ENCODE assay signal across 1 cellular context in genomic region chr11:5631426-5631825, GRCh38.
TF ChIP-seq lines count a peak whose summit lies in the region.

No MANE protein-coding gene starts in this region.

TF ChIP-seq in GM12878, 131 proteins besides CTCF, POLR2A, EP300 and RAD21:
- TF ChIP-seq MEF2A (IDR thresholded peaks at IDR 0.05; ENCODE audit: insufficient read depth, low read depth, low read length) (0 out of 2 replicates have a peak, but pooled peaks have one; percentile 1), E2F8 (IDR thresholded peaks at IDR 0.05; ENCODE audit: low read depth, partially characterized antibody) (no peak)
- TF ChIP-seq, protein P1, sequence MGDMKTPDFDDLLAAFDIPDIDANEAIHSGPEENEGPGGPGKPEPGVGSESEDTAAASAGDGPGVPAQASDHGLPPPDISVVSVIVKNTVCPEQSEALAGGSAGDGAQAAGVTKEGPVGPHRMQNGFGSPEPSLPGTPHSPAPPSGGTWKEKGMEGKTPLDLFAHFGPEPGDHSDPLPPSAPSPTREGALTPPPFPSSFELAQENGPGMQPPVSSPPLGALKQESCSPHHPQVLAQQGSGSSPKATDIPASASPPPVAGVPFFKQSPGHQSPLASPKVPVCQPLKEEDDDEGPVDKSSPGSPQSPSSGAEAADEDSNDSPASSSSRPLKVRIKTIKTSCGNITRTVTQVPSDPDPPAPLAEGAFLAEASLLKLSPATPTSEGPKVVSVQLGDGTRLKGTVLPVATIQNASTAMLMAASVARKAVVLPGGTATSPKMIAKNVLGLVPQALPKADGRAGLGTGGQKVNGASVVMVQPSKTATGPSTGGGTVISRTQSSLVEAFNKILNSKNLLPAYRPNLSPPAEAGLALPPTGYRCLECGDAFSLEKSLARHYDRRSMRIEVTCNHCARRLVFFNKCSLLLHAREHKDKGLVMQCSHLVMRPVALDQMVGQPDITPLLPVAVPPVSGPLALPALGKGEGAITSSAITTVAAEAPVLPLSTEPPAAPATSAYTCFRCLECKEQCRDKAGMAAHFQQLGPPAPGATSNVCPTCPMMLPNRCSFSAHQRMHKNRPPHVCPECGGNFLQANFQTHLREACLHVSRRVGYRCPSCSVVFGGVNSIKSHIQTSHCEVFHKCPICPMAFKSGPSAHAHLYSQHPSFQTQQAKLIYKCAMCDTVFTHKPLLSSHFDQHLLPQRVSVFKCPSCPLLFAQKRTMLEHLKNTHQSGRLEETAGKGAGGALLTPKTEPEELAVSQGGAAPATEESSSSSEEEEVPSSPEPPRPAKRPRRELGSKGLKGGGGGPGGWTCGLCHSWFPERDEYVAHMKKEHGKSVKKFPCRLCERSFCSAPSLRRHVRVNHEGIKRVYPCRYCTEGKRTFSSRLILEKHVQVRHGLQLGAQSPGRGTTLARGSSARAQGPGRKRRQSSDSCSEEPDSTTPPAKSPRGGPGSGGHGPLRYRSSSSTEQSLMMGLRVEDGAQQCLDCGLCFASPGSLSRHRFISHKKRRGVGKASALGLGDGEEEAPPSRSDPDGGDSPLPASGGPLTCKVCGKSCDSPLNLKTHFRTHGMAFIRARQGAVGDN (IDR thresholded peaks at IDR 0.05): no peak
